1 cellular context compared by ENCODE assay signal in genomic region chr18:22604390-22604985, GRCh38.
TF ChIP-seq lines count a peak whose summit lies in the region.

No MANE protein-coding gene starts in this region.

TF ChIP-seq in SK-N-SH treated with all-trans-retinoic acid at 6 μM for 48 hours, 23 proteins besides CTCF, POLR2A, EP300 and RAD21 (continued from another document):
- TF ChIP-seq, protein P1, sequence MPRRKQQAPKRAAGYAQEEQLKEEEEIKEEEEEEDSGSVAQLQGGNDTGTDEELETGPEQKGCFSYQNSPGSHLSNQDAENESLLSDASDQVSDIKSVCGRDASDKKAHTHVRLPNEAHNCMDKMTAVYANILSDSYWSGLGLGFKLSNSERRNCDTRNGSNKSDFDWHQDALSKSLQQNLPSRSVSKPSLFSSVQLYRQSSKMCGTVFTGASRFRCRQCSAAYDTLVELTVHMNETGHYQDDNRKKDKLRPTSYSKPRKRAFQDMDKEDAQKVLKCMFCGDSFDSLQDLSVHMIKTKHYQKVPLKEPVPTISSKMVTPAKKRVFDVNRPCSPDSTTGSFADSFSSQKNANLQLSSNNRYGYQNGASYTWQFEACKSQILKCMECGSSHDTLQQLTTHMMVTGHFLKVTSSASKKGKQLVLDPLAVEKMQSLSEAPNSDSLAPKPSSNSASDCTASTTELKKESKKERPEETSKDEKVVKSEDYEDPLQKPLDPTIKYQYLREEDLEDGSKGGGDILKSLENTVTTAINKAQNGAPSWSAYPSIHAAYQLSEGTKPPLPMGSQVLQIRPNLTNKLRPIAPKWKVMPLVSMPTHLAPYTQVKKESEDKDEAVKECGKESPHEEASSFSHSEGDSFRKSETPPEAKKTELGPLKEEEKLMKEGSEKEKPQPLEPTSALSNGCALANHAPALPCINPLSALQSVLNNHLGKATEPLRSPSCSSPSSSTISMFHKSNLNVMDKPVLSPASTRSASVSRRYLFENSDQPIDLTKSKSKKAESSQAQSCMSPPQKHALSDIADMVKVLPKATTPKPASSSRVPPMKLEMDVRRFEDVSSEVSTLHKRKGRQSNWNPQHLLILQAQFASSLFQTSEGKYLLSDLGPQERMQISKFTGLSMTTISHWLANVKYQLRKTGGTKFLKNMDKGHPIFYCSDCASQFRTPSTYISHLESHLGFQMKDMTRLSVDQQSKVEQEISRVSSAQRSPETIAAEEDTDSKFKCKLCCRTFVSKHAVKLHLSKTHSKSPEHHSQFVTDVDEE (CRISPR knock-in tag; IDR thresholded peaks at IDR 0.05): no peak
- TF ChIP-seq OSR1 (CRISPR knock-in tag; IDR thresholded peaks at IDR 0.05): no peak
